In the genomic region with DNA sequence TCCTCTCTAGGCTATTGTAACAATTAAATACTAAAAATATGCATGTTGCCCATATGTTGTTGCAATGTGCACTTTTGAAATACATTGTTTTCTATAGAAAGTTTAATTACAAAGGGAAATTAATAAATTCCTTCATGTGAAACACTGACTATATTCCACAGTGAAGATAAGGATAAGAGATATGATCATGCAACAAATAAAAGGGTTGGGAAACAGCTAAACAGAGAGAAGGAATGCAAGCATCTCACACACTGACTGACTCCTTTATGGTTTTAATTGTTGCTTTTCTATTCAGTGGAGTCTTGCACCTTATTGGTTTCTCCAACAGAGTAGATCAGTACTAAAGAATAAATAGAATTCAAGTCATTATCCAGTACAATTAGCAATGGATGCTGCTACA, we compare ENCODE assay signal across 32 cellular contexts.
"Had no signal": no experiment of that assay in that cellular context is flagged by ENCODE, and none has a peak within 500 bp of the region (broad histone marks: within the 10 kb centered on the region; RNA-seq: fewer than 3 reads in every experiment).

No MANE protein-coding gene starts in this region.

- H3K27ac ChIP-seq: adrenal gland, ascending aorta, cardiac muscle cell, VCaP had no signal

- H3K36me3 ChIP-seq: adrenal gland, ascending aorta, cardiac muscle cell had no signal

- DNase-seq: activated B cell treated with CpG ODN at 0.5 μM for 24 hours; activated CD4-positive, alpha-beta memory T cell treated with anti-CD3 and anti-CD28 coated beads for 36 hours; activated CD4-positive, alpha-beta T cell treated with anti-CD3 and anti-CD28 coated beads for 4 hours; activated CD4-positive, alpha-beta T cell treated with anti-CD3 and anti-CD28 coated beads, Interleukin-2, amount 10 ng/mL, durations not matched to agents 24 days and 14 days; activated CD4-positive, alpha-beta T cell treated with anti-CD3 and anti-CD28 coated beads, Interleukin-2, amount 50 U/mL, for 1 hour; activated CD4-positive, alpha-beta T cell treated with anti-CD3 and anti-CD28 coated beads, Interleukin-2, amount 50 U/mL, for 4 hours; activated CD4-positive, CD25-positive, alpha-beta regulatory T cell treated with anti-CD3 and anti-CD28 coated beads, Interleukin-2, amount 50 U/mL, for 72 hours; activated CD8-positive, alpha-beta memory T cell treated with anti-CD3 and anti-CD28 coated beads, Interleukin-2, amount 50 U/mL, for 4 hours; activated CD8-positive, alpha-beta T cell treated with anti-CD3 and anti-CD28 coated beads for 36 hours; activated effector memory CD4-positive, alpha-beta T cell treated with anti-CD3 and anti-CD28 coated beads, Interleukin-2, amount 50 U/mL, for 16 hours; activated gamma-delta T cell treated with Interleukin-2 at 50 U/mL for 16 hours; activated naive CD4-positive, alpha-beta T cell; activated naive CD4-positive, alpha-beta T cell treated with anti-CD3 and anti-CD28 coated beads for 36 hours; activated naive CD4-positive, alpha-beta T cell treated with anti-CD3 and anti-CD28 coated beads, Interleukin-2, amount 50 U/mL, for 16 hours; activated naive CD8-positive, alpha-beta T cell treated with anti-CD3 and anti-CD28 coated beads for 36 hours; activated T-cell treated with anti-CD3 and anti-CD28 coated beads for 4 hours; activated T-cell treated with anti-CD3 and anti-CD28 coated beads, Interleukin-2, amount 50 U/mL, for 1 hour; activated T-cell treated with anti-CD3 and anti-CD28 coated beads, Interleukin-2, amount 50 U/mL, for 4 hours; activated T-cell treated with anti-CD3 and anti-CD28 coated beads, Interleukin-2, amount 50 U/mL, for 72 hours; adrenal gland; amygdala; anterior cingulate cortex; caudate nucleus; cerebellar nuclear complex; T-helper 1 cell; T-helper 2 cell; T-helper 9 cell had no signal

- H3K4me3 ChIP-seq: adrenal gland, ascending aorta, cardiac muscle cell had no signal

- H3K9me3 ChIP-seq: adrenal gland, ascending aorta had no signal

- H3K27me3 ChIP-seq: adrenal gland, ascending aorta, cardiac muscle cell had no signal

- ATAC-seq: activated CD8-positive, alpha-beta T cell treated with anti-CD3 and anti-CD28 coated beads for 36 hours; activated naive CD4-positive, alpha-beta T cell treated with anti-CD3 and anti-CD28 coated beads, Interleukin-2, amount 50 U/mL, for 72 hours; activated T-cell treated with anti-CD3 and anti-CD28 coated beads, Interleukin-2, amount 50 U/mL, for 4 hours; activated T-cell treated with anti-CD3 and anti-CD28 coated beads, Interleukin-2, amount 50 U/mL, for 72 hours; activated T-helper 17 cell treated with anti-CD3 and anti-CD28 coated beads, Interleukin-2, amount 50 U/mL, for 72 hours had no signal
